ENCODE assay signal across 1 cellular context in genomic region chr2:48221846-48222516, GRCh38.
TF ChIP-seq lines count a peak whose summit lies in the region.

No MANE protein-coding gene starts in this region.

TF ChIP-seq in HepG2, 621 proteins besides CTCF, POLR2A, EP300 and RAD21 (continued from another document):
- TF ChIP-seq PHB2 (IDR thresholded peaks at IDR 0.05; ENCODE audit: partially characterized antibody), result no peak
- TF ChIP-seq, protein P1, sequence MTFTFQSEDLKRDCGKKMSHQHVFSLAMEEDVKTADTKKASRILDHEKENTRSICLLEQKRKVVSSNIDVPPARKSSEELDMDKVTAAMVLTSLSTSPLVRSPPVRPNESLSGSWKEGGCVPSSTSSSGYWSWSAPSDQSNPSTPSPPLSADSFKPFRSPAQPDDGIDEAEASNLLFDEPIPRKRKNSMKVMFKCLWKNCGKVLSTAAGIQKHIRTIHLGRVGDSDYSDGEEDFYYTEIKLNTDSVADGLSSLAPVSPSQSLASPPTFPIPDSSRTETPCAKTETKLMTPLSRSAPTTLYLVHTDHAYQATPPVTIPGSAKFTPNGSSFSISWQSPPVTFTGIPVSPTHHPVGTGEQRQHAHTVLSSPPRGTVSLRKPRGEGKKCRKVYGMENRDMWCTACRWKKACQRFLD (CRISPR knock-in tag; IDR thresholded peaks at IDR 0.05; ENCODE audit: borderline replicate concordance), result no peak
- peak; percentile 91 for TF ChIP-seq ZNF331 (CRISPR knock-in tag; IDR thresholded peaks at IDR 0.05)
- TF ChIP-seq E2F2 (CRISPR knock-in tag; IDR thresholded peaks at IDR 0.05; ENCODE audit: borderline replicate concordance), result no peak
- TF ChIP-seq, protein P2, sequence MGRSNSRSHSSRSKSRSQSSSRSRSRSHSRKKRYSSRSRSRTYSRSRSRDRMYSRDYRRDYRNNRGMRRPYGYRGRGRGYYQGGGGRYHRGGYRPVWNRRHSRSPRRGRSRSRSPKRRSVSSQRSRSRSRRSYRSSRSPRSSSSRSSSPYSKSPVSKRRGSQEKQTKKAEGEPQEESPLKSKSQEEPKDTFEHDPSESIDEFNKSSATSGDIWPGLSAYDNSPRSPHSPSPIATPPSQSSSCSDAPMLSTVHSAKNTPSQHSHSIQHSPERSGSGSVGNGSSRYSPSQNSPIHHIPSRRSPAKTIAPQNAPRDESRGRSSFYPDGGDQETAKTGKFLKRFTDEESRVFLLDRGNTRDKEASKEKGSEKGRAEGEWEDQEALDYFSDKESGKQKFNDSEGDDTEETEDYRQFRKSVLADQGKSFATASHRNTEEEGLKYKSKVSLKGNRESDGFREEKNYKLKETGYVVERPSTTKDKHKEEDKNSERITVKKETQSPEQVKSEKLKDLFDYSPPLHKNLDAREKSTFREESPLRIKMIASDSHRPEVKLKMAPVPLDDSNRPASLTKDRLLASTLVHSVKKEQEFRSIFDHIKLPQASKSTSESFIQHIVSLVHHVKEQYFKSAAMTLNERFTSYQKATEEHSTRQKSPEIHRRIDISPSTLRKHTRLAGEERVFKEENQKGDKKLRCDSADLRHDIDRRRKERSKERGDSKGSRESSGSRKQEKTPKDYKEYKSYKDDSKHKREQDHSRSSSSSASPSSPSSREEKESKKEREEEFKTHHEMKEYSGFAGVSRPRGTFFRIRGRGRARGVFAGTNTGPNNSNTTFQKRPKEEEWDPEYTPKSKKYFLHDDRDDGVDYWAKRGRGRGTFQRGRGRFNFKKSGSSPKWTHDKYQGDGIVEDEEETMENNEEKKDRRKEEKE (IDR thresholded peaks at IDR 0.05), result no peak
- no peak for TF ChIP-seq HNRNPH1 (optimal IDR thresholded peaks at IDR 0.05; ENCODE audit: low read depth, low read length)
- peak; percentile 98 for TF ChIP-seq MED8 (CRISPR knock-in tag; IDR thresholded peaks at IDR 0.05; ENCODE audit: insufficient replicate concordance)
- TF ChIP-seq, protein P3, sequence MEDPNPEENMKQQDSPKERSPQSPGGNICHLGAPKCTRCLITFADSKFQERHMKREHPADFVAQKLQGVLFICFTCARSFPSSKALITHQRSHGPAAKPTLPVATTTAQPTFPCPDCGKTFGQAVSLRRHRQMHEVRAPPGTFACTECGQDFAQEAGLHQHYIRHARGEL (CRISPR knock-in tag; IDR thresholded peaks at IDR 0.05), result no peak
- TF ChIP-seq, protein P4, sequence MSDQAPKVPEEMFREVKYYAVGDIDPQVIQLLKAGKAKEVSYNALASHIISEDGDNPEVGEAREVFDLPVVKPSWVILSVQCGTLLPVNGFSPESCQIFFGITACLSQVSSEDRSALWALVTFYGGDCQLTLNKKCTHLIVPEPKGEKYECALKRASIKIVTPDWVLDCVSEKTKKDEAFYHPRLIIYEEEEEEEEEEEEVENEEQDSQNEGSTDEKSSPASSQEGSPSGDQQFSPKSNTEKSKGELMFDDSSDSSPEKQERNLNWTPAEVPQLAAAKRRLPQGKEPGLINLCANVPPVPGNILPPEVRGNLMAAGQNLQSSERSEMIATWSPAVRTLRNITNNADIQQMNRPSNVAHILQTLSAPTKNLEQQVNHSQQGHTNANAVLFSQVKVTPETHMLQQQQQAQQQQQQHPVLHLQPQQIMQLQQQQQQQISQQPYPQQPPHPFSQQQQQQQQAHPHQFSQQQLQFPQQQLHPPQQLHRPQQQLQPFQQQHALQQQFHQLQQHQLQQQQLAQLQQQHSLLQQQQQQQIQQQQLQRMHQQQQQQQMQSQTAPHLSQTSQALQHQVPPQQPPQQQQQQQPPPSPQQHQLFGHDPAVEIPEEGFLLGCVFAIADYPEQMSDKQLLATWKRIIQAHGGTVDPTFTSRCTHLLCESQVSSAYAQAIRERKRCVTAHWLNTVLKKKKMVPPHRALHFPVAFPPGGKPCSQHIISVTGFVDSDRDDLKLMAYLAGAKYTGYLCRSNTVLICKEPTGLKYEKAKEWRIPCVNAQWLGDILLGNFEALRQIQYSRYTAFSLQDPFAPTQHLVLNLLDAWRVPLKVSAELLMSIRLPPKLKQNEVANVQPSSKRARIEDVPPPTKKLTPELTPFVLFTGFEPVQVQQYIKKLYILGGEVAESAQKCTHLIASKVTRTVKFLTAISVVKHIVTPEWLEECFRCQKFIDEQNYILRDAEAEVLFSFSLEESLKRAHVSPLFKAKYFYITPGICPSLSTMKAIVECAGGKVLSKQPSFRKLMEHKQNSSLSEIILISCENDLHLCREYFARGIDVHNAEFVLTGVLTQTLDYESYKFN (CRISPR knock-in tag; conservative IDR thresholded peaks at IDR 0.05), result peak; percentile 99
- peak; percentile 92 for TF ChIP-seq PRDM15 (CRISPR knock-in tag; IDR thresholded peaks at IDR 0.05)
- TF ChIP-seq, protein P5, sequence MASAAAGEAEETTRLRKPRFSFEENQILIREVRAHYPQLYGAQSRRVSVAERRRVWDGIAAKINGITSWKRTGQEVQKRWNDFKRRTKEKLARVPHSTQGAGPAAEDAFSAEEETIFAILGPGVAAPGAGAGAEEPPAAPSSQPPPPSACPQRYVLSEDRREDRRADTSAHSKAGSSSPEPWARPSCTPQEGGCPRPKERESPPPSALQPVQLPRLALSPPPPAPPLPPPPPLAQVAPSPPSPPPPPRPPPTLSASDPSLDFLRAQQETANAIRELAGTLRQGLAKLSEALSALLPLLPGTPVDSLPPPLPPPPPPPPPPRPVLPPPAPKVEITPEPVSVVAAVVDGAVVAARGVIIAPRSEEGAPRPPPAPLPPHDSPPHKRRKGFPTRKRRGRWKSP (CRISPR knock-in tag; IDR thresholded peaks at IDR 0.05), result no peak; the same call in 1 of the 2 replicates
- TF ChIP-seq ZBTB8A (CRISPR knock-in tag; IDR thresholded peaks at IDR 0.05; ENCODE audit: borderline replicate concordance, low read depth), result no peak
- peak; percentile 80; the same call in 1 of the 2 replicates for TF ChIP-seq NCOA1 (CRISPR knock-in tag; IDR thresholded peaks at IDR 0.05)
- TF ChIP-seq ZNF737 (CRISPR knock-in tag; IDR thresholded peaks at IDR 0.05; ENCODE audit: borderline replicate concordance), result no peak
- no peak for TF ChIP-seq PRDM4 (CRISPR knock-in tag; IDR thresholded peaks at IDR 0.05; ENCODE audit: borderline replicate concordance)
- TF ChIP-seq ATRX (CRISPR knock-in tag; IDR thresholded peaks at IDR 0.05; ENCODE audit: borderline replicate concordance), result no peak
- TF ChIP-seq ZNF605 (CRISPR knock-in tag; IDR thresholded peaks at IDR 0.05), result peak; percentile 75; the same call in 1 of the 2 replicates
- peak; percentile 34; the same call in 1 of the 2 replicates for TF ChIP-seq CC2D1A (CRISPR knock-in tag; IDR thresholded peaks at IDR 0.05)
- TF ChIP-seq ZC3H13 (CRISPR knock-in tag; IDR thresholded peaks at IDR 0.05), result no peak
- TF ChIP-seq HINFP (CRISPR knock-in tag; IDR thresholded peaks at IDR 0.05; ENCODE audit: low read depth), result no peak; the same call in 1 of the 2 replicates
- no peak for TF ChIP-seq NFE2L1 (CRISPR knock-in tag; IDR thresholded peaks at IDR 0.05; ENCODE audit: borderline replicate concordance)
- peak; percentile 91 for TF ChIP-seq BRCA1 (CRISPR knock-in tag; IDR thresholded peaks at IDR 0.05)
- no peak for TF ChIP-seq SRF (IDR thresholded peaks at IDR 0.05; ENCODE audit: low read depth, low read length)
- TF ChIP-seq ZNF879 (CRISPR knock-in tag; IDR thresholded peaks at IDR 0.05), result 0 out of 2 replicates have a peak, but pooled peaks have one; percentile 37
- peak; percentile 97 for TF ChIP-seq ZNF703 (CRISPR knock-in tag; IDR thresholded peaks at IDR 0.05; ENCODE audit: borderline replicate concordance)
- TF ChIP-seq, protein P6, sequence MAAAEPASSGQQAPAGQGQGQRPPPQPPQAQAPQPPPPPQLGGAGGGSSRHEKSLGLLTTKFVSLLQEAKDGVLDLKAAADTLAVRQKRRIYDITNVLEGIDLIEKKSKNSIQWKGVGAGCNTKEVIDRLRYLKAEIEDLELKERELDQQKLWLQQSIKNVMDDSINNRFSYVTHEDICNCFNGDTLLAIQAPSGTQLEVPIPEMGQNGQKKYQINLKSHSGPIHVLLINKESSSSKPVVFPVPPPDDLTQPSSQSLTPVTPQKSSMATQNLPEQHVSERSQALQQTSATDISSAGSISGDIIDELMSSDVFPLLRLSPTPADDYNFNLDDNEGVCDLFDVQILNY (CRISPR knock-in tag; conservative IDR thresholded peaks at IDR 0.05), result no peak
- TF ChIP-seq EED (CRISPR knock-in tag; IDR thresholded peaks at IDR 0.05), result no peak
- no peak for TF ChIP-seq PAX8 (CRISPR knock-in tag; IDR thresholded peaks at IDR 0.05; ENCODE audit: borderline replicate concordance)
- TF ChIP-seq ZNF121 (CRISPR knock-in tag; IDR thresholded peaks at IDR 0.05), result peak; percentile 96
- TF ChIP-seq XRCC5 (optimal IDR thresholded peaks at IDR 0.05; ENCODE audit: low read length), result no peak
